In genomic region chr6:26536571-26537159, GRCh38 we compare ENCODE assay signal across 8 cellular contexts. TPM values are rescaled to one million over a fixed set of nuclear protein-coding genes. Genes with fewer than 3 reads are reported as not detected.
A peak's percentile ranks its signal among the peaks of the same experiment; 100 is the strongest.
DNase-seq lines count a peak whose midpoint lies in the region; ATAC-seq, FAIRE-seq and TF ChIP-seq lines count a peak whose summit lies in the region.

No MANE protein-coding gene starts in this region.

- ATAC-seq in GM18867 (IDR thresholded peaks at IDR 0.05; ENCODE audit: unreplicated experiment), result peak; percentile 26
- no peak for ATAC-seq in HG02852 (IDR thresholded peaks at IDR 0.05; ENCODE audit: unreplicated experiment)

- TF ChIP-seq POLR2A in sigmoid colon (IDR thresholded peaks at IDR 0.05) (no peak), GM12892 (IDR thresholded peaks at IDR 0.05; ENCODE audit: low read depth, low read length) (no peak; the same call in 1 of the 2 replicates)

- H3K4me1 ChIP-seq in adipocyte (ENCODE audit: control insufficient read depth, insufficient read depth, low read length) (peaks cover 25% of the 10 kb centered on the region), iPS DF 6.9 (ENCODE audit: control insufficient read depth, insufficient read depth, low read length) (no peaks in the 10 kb centered on the region), sigmoid colon (peaks cover 3 to 45% (median 29%) of the 10 kb centered on the region in 4 donors)

- H3K27ac ChIP-seq in iPS DF 6.9 (ENCODE audit: low read length) (no peak overlapping the region), sigmoid colon (peak overlapping the region; percentile 87 to 98 (median 94))

- peak; percentile 30 for DNase-seq in Ammon's horn (ENCODE audit: low spot score)
- DNase-seq in NCI-H748 treated with DMSO at 0.1 percent for 48 hours (lab: John Stamatoyannopoulos, UW), result peak; percentile 73
- peak; percentile 73 for DNase-seq in adipocyte (ENCODE audit: low read depth)
- DNase-seq in iPS DF 6.9 (ENCODE audit: low read depth, low spot score), result no peak
- peak; percentile 75 for DNase-seq in sigmoid colon
- no peak for DNase-seq in GM12892 (ENCODE audit: insufficient read length)

- no CpG with 5 or more reads among the region's 12 CpGs for WGBS in iPS DF 6.9 (ENCODE audit: insufficient coverage, insufficient read length)
- 9 to 10% methylated on average over 12 of the region's 12 CpGs for WGBS in sigmoid colon, 2 donors

- intact Hi-C loops in sigmoid colon (cut with DNase I), result loop anchor here (1.0 to 10.0 kb wide), 6 partner anchors 15 to 938 kb away; partner anchors contain the start of genes ABT1 and ZNF184

- no peak for TF ChIP-seq EP300 in sigmoid colon (IDR thresholded peaks at IDR 0.05)

- peak overlapping the region; percentile 90 for H3K4me3 ChIP-seq in adipocyte (ENCODE audit: low read length)
- peak overlapping the region; percentile 97; the same call in 1 of the 2 replicates for H3K4me3 ChIP-seq in iPS DF 6.9 (ENCODE audit: low read length)
- H3K4me3 ChIP-seq in sigmoid colon, result peak overlapping the region; percentile 78 to 95 (median 86)

- no peak for TF ChIP-seq CTCF in sigmoid colon (IDR thresholded peaks at IDR 0.05)

- H3K9me3 ChIP-seq in adipocyte (ENCODE audit: control insufficient read depth, low read length) (no peaks in the 10 kb centered on the region), iPS DF 6.9 (ENCODE audit: control insufficient read depth, insufficient read depth, low read length) (no peaks in the 10 kb centered on the region), sigmoid colon (no peaks in the 10 kb centered on the region)

- H3K36me3 ChIP-seq in adipocyte (ENCODE audit: control insufficient read depth, insufficient read depth, low read length, severe bottlenecking), result no peaks in the 10 kb centered on the region
- no peaks in the 10 kb centered on the region; the same call in 1 of the 2 replicates for H3K36me3 ChIP-seq in iPS DF 6.9 (ENCODE audit: control insufficient read depth, insufficient read depth, low read length)
- peaks cover 0 to 5% (median 0%) of the 10 kb centered on the region in 4 donors for H3K36me3 ChIP-seq in sigmoid colon

- H3K9ac ChIP-seq in adipocyte (ENCODE audit: low read length), result peak overlapping the region; percentile 96

- no peaks in the 10 kb centered on the region for H3K27me3 ChIP-seq in adipocyte (replicated peaks; ENCODE audit: control insufficient read depth, insufficient read depth, low read length)
- H3K27me3 ChIP-seq in iPS DF 6.9 (ENCODE audit: control insufficient read depth, insufficient read depth, low read length), result no peaks in the 10 kb centered on the region
- no peaks in the 10 kb centered on the region for H3K27me3 ChIP-seq in sigmoid colon

- no peak for FAIRE-seq in GM12892 (lab: Jason Lieb, UNC)

RNA-seq across cellular contexts. Expression of gene HMGN4, which starts 1.5 kb away (rescaled TPM):
- total RNA-seq in sigmoid colon, result 100 to 1,000 TPM in 1 of 4 donors, 10 to 100 TPM in 3; 70.6 to 104 (median 77.2) TPM
- 10 to 100 TPM; 55.9 to 67.2 (median 56.2) TPM for polyA plus RNA-seq in sigmoid colon
- polyA plus RNA-seq in GM12892 (2012; ENCODE audit: missing spikeins), result 93.1 TPM

RNA-seq across cellular contexts. Expression of gene BTN1A1, which starts 36.6 kb away (rescaled TPM):
- under 1 TPM in 1 of 4 donors, not detected in 3; 0.28 TPM for total RNA-seq in sigmoid colon
- polyA plus RNA-seq in sigmoid colon, result under 1 TPM in 1 of 3 donors, not detected in 2; 0.20 TPM
- 0.70 TPM for polyA plus RNA-seq in GM12892 (2012; ENCODE audit: missing spikeins)

Comparison
In these comparisons a context has a peak if more than half of its experiments do, and no peak if none do; other contexts are left out.
1. DNase-seq: peak in Ammon's horn (single experiment), NCI-H748 treated with DMSO at 0.1 percent for 48 hours (single experiment), adipocyte (single experiment) and sigmoid colon (single experiment); none in iPS DF 6.9 (single experiment) and GM12892 (single experiment).
2. Peak in every context shown above with its lines, with median percentiles within 50 percentile points of each other: H3K4me3 ChIP-seq.